8 cellular contexts compared by ENCODE assay signal in the genomic region with DNA sequence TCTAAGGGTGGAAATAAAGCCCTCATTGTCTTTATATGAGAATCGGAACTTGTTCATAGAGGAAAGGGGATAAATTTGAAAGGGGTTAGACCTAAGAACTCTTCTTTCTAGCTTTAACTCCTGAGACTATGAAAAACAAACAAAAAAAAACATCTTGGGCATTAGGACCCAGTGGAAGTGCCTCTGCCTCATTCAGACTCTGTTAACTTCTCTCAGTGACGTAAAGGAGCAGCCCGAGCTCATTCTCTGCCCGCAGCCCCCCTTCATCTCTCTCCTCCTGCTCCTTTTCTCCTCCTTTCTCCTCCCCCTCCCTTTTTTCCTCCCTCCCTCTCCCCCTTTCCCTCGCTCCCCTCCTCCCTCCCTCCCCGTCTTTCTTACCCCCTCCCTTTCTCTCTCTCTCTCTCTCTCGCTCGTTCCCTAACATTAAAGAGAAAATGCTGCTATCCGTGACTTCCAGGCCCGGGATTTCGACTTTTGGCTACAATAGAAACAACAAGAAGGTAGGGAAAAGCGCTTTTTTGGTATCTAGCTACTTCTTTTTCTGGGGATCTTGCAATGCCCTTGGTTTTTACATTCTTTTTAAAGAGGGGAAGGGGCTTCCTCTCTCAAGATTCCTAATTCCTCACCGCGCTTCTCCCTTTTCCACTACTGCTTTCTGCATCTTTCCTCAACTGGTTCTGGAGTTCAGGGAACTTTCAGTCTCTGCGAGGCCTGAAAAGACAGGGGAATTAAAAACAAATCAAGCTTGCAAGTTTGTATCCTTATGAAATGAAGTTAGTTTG. TPM values are rescaled to one million over a fixed set of nuclear protein-coding genes. Genes with fewer than 3 reads are reported as not detected.
DNase-seq lines count a peak whose midpoint lies in the region; ATAC-seq and TF ChIP-seq lines count a peak whose summit lies in the region.

A gene with protein sequence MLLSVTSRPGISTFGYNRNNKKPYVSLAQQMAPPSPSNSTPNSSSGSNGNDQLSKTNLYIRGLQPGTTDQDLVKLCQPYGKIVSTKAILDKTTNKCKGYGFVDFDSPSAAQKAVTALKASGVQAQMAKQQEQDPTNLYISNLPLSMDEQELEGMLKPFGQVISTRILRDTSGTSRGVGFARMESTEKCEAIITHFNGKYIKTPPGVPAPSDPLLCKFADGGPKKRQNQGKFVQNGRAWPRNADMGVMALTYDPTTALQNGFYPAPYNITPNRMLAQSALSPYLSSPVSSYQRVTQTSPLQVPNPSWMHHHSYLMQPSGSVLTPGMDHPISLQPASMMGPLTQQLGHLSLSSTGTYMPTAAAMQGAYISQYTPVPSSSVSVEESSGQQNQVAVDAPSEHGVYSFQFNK (plus strand): TSS at position 231 of the 782 bp plus-strand sequence. CDS start 204 bp downstream, at position 435.

- H3K9me3 ChIP-seq in stomach = no peaks in the 10 kb centered on the region

- no peaks in the 10 kb centered on the region for H3K27me3 ChIP-seq in HL-60 (ENCODE audit: insufficient read depth, poor library complexity, severe bottlenecking)
- H3K27me3 ChIP-seq in stomach = no peaks in the 10 kb centered on the region

- H3K36me3 ChIP-seq in stomach = no peaks in the 10 kb centered on the region

- peak; percentile 46 for DNase-seq in DMS 273 treated with DMSO at 0.1 percent for 48 hours (lab: John Stamatoyannopoulos, UW)
- DNase-seq in HL-60 (ENCODE audit: low read depth in 1 of 2, low spot score in 1 of 2) = peak; percentile 20 to 24
- DNase-seq in NOMO-1 treated with dmso at 0.1 percent for 144 hours (lab: John Stamatoyannopoulos, UW; ENCODE audit: unreplicated experiment) = peak; percentile 24
- no peak for DNase-seq in activated T-cell treated with anti-CD3 and anti-CD28 coated beads, Interleukin-2, amount 50 U/mL, for 24 hours
- peak; percentile 46 for DNase-seq in middle frontal gyrus (ENCODE audit: extremely low spot score, low spot score)
- peak; percentile 71 for DNase-seq in stomach

- H3K27me3 Mint-ChIP-seq in activated T-cell treated with anti-CD3 and anti-CD28 coated beads, Interleukin-2, amount 50 U/mL, for 24 hours = no peaks in the 10 kb centered on the region

- H3K4me1 Mint-ChIP-seq in activated T-cell treated with anti-CD3 and anti-CD28 coated beads, Interleukin-2, amount 50 U/mL, for 24 hours (ENCODE audit: low read depth) = peaks cover 34% of the 10 kb centered on the region

- H3K27ac ChIP-seq in HL-60 (replicated peaks) (no peak within 1 kb of the TSS), stomach (peak within 1 kb of the TSS; percentile 73 to 92 (median 86))

- intact Hi-C loops in stomach (cut with DNase I; ENCODE audit: low total_unique reads) = no loop called here

- WGBS in stomach, 5 donors = 0 to 1% (median 1%) methylated on average over 15 of the region's 15 CpGs

- TF ChIP-seq POLR2A in stomach (IDR thresholded peaks at IDR 0.05) = no peak

- TF ChIP-seq CTCF in HL-60 (IDR thresholded peaks at IDR 0.05; ENCODE audit: insufficient read depth, low read length) (no peak), stomach (IDR thresholded peaks at IDR 0.05) (no peak)

- H3K4me1 ChIP-seq in stomach = peaks cover 0 to 63% (median 35%) of the 10 kb centered on the region in 4 donors

- TF ChIP-seq EP300 in stomach (IDR thresholded peaks at IDR 0.05) = no peak

- ATAC-seq in esophagus mucosa = peak; percentile 87
- no peak for ATAC-seq in HG02763 (IDR thresholded peaks at IDR 0.05; ENCODE audit: unreplicated experiment)

- peak within 1 kb of the TSS; percentile 79 for H3K4me3 Mint-ChIP-seq in activated T-cell treated with anti-CD3 and anti-CD28 coated beads, Interleukin-2, amount 50 U/mL, for 24 hours

- H3K9me3 Mint-ChIP-seq in activated T-cell treated with anti-CD3 and anti-CD28 coated beads, Interleukin-2, amount 50 U/mL, for 24 hours = no peaks in the 10 kb centered on the region

- H3K4me3 ChIP-seq in HL-60 (replicated peaks; ENCODE audit: insufficient read depth, low read length) = peak within 1 kb of the TSS; percentile 38
- H3K4me3 ChIP-seq in stomach = peak within 1 kb of the TSS; percentile 47 to 63 (median 54)

- no peaks in the 10 kb centered on the region for H3K36me3 Mint-ChIP-seq in activated T-cell treated with anti-CD3 and anti-CD28 coated beads, Interleukin-2, amount 50 U/mL, for 24 hours (ENCODE audit: low read depth)

- peak within 1 kb of the TSS; percentile 35 for H3K27ac Mint-ChIP-seq in activated T-cell treated with anti-CD3 and anti-CD28 coated beads, Interleukin-2, amount 50 U/mL, for 24 hours

RNA-seq across cellular contexts. Expression of the gene that starts here (rescaled TPM):
- 11.3 TPM for total RNA-seq in esophagus mucosa
- 100 to 1,000 TPM in 1 of 5 donors, 10 to 100 TPM in 2, 1 to 10 TPM in 2; 5.2 to 123 (median 32.3) TPM for total RNA-seq in stomach
- polyA plus RNA-seq in stomach = 1 to 10 TPM; 4.2 to 9.7 (median 8.2) TPM
